In genomic region chr10:3095373-3096139, GRCh38 we compare ENCODE assay signal across 8 cellular contexts. TPM values are rescaled to one million over a fixed set of nuclear protein-coding genes. Genes with fewer than 3 reads are reported as not detected.
A peak's percentile ranks its signal among the peaks of the same experiment; 100 is the strongest.
DNase-seq lines count a peak whose midpoint lies in the region; ATAC-seq and TF ChIP-seq lines count a peak whose summit lies in the region.

No MANE protein-coding gene starts in this region.

- H3K4me3 Mint-ChIP-seq in WTC11 = no peak overlapping the region
- peak overlapping the region in 1 of 2 donors; percentile 72 for H3K4me3 Mint-ChIP-seq in effector memory CD8-positive, alpha-beta T cell

- H3K27ac Mint-ChIP-seq in WTC11 = peak overlapping the region; percentile 44
- peak overlapping the region; percentile 44 to 76 for H3K27ac Mint-ChIP-seq in effector memory CD8-positive, alpha-beta T cell

- DNase-seq in HPDE6-E6E7 (ENCODE audit: extremely low spot score) (peak; percentile 41), WTC11 (ENCODE audit: low spot score) (no peak), myocyte (ENCODE audit: low read depth) (peak; percentile 87), stromal cell of bone marrow (ENCODE audit: low read depth) (peak; percentile 99)
- peak in 1 of 3 experiments; percentile 31 for DNase-seq in effector memory CD8-positive, alpha-beta T cell
- no peak for DNase-seq in effector CD8-positive, alpha-beta T cell (lab: John Stamatoyannopoulos, UW)

- H3K9me3 Mint-ChIP-seq in WTC11 = no peaks in the 10 kb centered on the region
- H3K9me3 Mint-ChIP-seq in effector memory CD8-positive, alpha-beta T cell = no peaks in the 10 kb centered on the region

- ATAC-seq in GM18867 (IDR thresholded peaks at IDR 0.05; ENCODE audit: unreplicated experiment) (peak; percentile 60), WTC11 (no peak), GM18909 (IDR thresholded peaks at IDR 0.05; ENCODE audit: poor library complexity, unreplicated experiment) (no peak)
- ATAC-seq in effector memory CD8-positive, alpha-beta T cell (replicated peaks) = peak; percentile 66

- no peak for TF ChIP-seq CTCF in WTC11 (IDR thresholded peaks at IDR 0.05)

- H3K36me3 Mint-ChIP-seq in WTC11 = peaks cover 39% of the 10 kb centered on the region
- peaks cover 22% of the 10 kb centered on the region for H3K36me3 Mint-ChIP-seq in effector memory CD8-positive, alpha-beta T cell (ENCODE audit: insufficient read depth)

- POLR2A ChIA-PET in WTC11 (lab: Charles Lee) = no interaction called here

- CTCF ChIA-PET in WTC11 (lab: Charles Lee) = no interaction called here

- H3K27me3 Mint-ChIP-seq in WTC11 (ENCODE audit: low read depth) = no peaks in the 10 kb centered on the region
- H3K27me3 Mint-ChIP-seq in effector memory CD8-positive, alpha-beta T cell = no peaks in the 10 kb centered on the region

- peaks cover 31% of the 10 kb centered on the region for H3K4me1 Mint-ChIP-seq in WTC11
- H3K4me1 Mint-ChIP-seq in effector memory CD8-positive, alpha-beta T cell (ENCODE audit: low read depth in 2 of 2) = peaks cover 38 to 47% of the 10 kb centered on the region in 2 donors

TF ChIP-seq in WTC11, 78 proteins besides CTCF, POLR2A, EP300 and RAD21:
- TF ChIP-seq AFF4 (CRISPR knock-in tag; IDR thresholded peaks at IDR 0.05; ENCODE audit: borderline replicate concordance) (no peak), ETV6 (CRISPR knock-in tag; IDR thresholded peaks at IDR 0.05) (no peak), ATF1 (CRISPR knock-in tag; IDR thresholded peaks at IDR 0.05) (no peak), ZNF416 (CRISPR knock-in tag; IDR thresholded peaks at IDR 0.05) (no peak), ERG (CRISPR knock-in tag; IDR thresholded peaks at IDR 0.05) (no peak), FOXJ3 (CRISPR knock-in tag; IDR thresholded peaks at IDR 0.05; ENCODE audit: borderline replicate concordance) (no peak), ZNF317 (CRISPR knock-in tag; IDR thresholded peaks at IDR 0.05; ENCODE audit: borderline replicate concordance, low read depth) (no peak)

RNA-seq across cellular contexts. Expression of gene PFKP, which starts 28.2 kb away (rescaled TPM):
- total RNA-seq in WTC11 (2021) (127 to 156 TPM (median 150 TPM) in 3 replicates), myocyte (20.2 and 26.2 TPM in 2 replicates)
- polyA plus RNA-seq in myocyte (2012) = 82.5 TPM

Comparison
In these comparisons a context has a peak if more than half of its experiments do, and no peak if none do; other contexts are left out.
1. ATAC-seq: peak in GM18867 (single experiment) and effector memory CD8-positive, alpha-beta T cell (single experiment); none in WTC11 (single experiment) and GM18909 (single experiment).
2. DNase-seq: peak in HPDE6-E6E7 (single experiment), myocyte (single experiment) and stromal cell of bone marrow (single experiment); none in WTC11 (single experiment) and effector CD8-positive, alpha-beta T cell (single experiment).